10 cellular contexts compared by ENCODE assay signal in genomic region chr1:183632964-183633363, GRCh38. TPM values are rescaled to one million over a fixed set of nuclear protein-coding genes. Genes with fewer than 3 reads are reported as not detected.
A peak's percentile ranks its signal among the peaks of the same experiment; 100 is the strongest.
DNase-seq lines count a peak whose midpoint lies in the region; FAIRE-seq and TF ChIP-seq lines count a peak whose summit lies in the region.
"Had no signal": no experiment of that assay in that cellular context is flagged by ENCODE, and none has a peak within 500 bp of the region (broad histone marks: within the 10 kb centered on the region; RNA-seq: fewer than 3 reads in every experiment).

No MANE protein-coding gene starts in this region.

- CTCF ChIA-PET in A673 (lab: Charles Lee), result interaction anchor here (1.2 to 2.1 kb wide), 3 partner anchors 23 to 283 kb away, joined by 4 to 16 read pairs (median 7); no protein-coding TSS in a partner anchor

- H3K27me3 ChIP-seq in A673 (replicated peaks; ENCODE audit: insufficient read depth, low read depth, low read length, poor library complexity) (no peaks in the 10 kb centered on the region), HAP-1 (ENCODE audit: low read depth) (no peaks in the 10 kb centered on the region; the same call in 1 of the 2 replicates), adipocyte (replicated peaks; ENCODE audit: control insufficient read depth, insufficient read depth, low read length) (no peaks in the 10 kb centered on the region)

- no peaks in the 10 kb centered on the region for H3K9me3 ChIP-seq in A673 (ENCODE audit: low read depth, low read length, poor library complexity, severe bottlenecking)
- H3K9me3 ChIP-seq in HAP-1, result no peaks in the 10 kb centered on the region
- no peaks in the 10 kb centered on the region for H3K9me3 ChIP-seq in adipocyte (ENCODE audit: control insufficient read depth, low read length)
- H3K9me3 ChIP-seq in mesodermal cell (ENCODE audit: control insufficient read depth, low read length), result no peaks in the 10 kb centered on the region

- peak overlapping the region; percentile 76 for H3K4me3 ChIP-seq in A673 (ENCODE audit: low read depth, low read length, poor library complexity, severe bottlenecking)
- peak overlapping the region; percentile 71 for H3K4me3 ChIP-seq in HAP-1
- H3K4me3 ChIP-seq in adipocyte (ENCODE audit: low read length), result peak overlapping the region; percentile 92
- H3K4me3 ChIP-seq in mesodermal cell (ENCODE audit: extremely low read depth, insufficient read depth, low read length, poor library complexity, severe bottlenecking), result peak overlapping the region; percentile 79

- 33 to 57% methylated on average over 1 of the region's 1 CpG for WGBS in mesodermal cell (ENCODE audit: insufficient coverage in 2 of 2), 2 experiments

- H3K27ac ChIP-seq in A673 (ENCODE audit: low read depth, low read length, poor library complexity, severe bottlenecking) (peak overlapping the region; percentile 88), mesodermal cell (ENCODE audit: low read depth, low read length, severe bottlenecking) (no peak overlapping the region)

- in situ Hi-C loops in HAP-1 (cut with MboI; ENCODE audit: low sequenced_read_pairs), result loop anchor here (25.0 kb wide), 1 partner anchor 404 kb away; the partner anchor contains the start of gene COLGALT2

- POLR2A ChIA-PET in A673 (lab: Charles Lee; ENCODE audit: low non-redundant PET), result no interaction called here

- no peak for TF ChIP-seq CTCF in A673 (conservative IDR thresholded peaks at IDR 0.05; ENCODE audit: low read depth, low read length)

- no TSS peak for BruUV-seq in A673 (replicated peaks; lab: Mats Ljungman, UMichigan)

- FAIRE-seq in HTR-8/SVneo (lab: Jason Lieb, UNC), result no peak

- DNase-seq in A673 (ENCODE audit: low spot score) (no peak), HAP-1 (ENCODE audit: low spot score in 2 of 2) (no peak), adipocyte (ENCODE audit: low read depth) (no peak), NCI-H2227 treated with DMSO at 0.1 percent for 48 hours (lab: John Stamatoyannopoulos, UW) (no peak), HTR-8/SVneo (ENCODE audit: insufficient read length, low spot score) (no peak), OCI-M1 (lab: John Stamatoyannopoulos, UW) (no peak)
- no peak for DNase-seq in effector CD4-positive, alpha-beta T cell
- DNase-seq: NCI-H748 treated with DMSO at 0.1 percent for 48 hours had no signal

- peak overlapping the region; percentile 98 for H3K9ac ChIP-seq in adipocyte (ENCODE audit: low read length)

- H3K36me3 ChIP-seq in A673 (ENCODE audit: insufficient read depth, low read length, poor library complexity, severe bottlenecking) (peaks cover 41% of the 10 kb centered on the region), HAP-1 (replicated peaks) (peaks cover 28% of the 10 kb centered on the region), adipocyte (ENCODE audit: control insufficient read depth, insufficient read depth, low read length, severe bottlenecking) (peaks cover 24% of the 10 kb centered on the region), mesodermal cell (ENCODE audit: control insufficient read depth, insufficient read depth, low read length) (peaks cover 43% of the 10 kb centered on the region)

- intact Hi-C loops in A673 (cut with micrococcal nuclease; ENCODE audit: unreplicated experiment), result no loop called here

- H3K4me1 ChIP-seq in A673 (ENCODE audit: insufficient read depth, low read length, poor library complexity, severe bottlenecking), result peaks cover 25% of the 10 kb centered on the region
- H3K4me1 ChIP-seq in HAP-1, result peaks cover 13% of the 10 kb centered on the region
- H3K4me1 ChIP-seq in adipocyte (ENCODE audit: control insufficient read depth, insufficient read depth, low read length), result peaks cover 57% of the 10 kb centered on the region
- H3K4me1 ChIP-seq in mesodermal cell (ENCODE audit: control insufficient read depth, insufficient read depth, low read length, poor library complexity, severe bottlenecking), result peaks cover 15% of the 10 kb centered on the region

RNA-seq across cellular contexts. Expression of gene ARPC5, which starts 2.6 kb away (rescaled TPM):
- total RNA-seq in A673 (2021), result 138 and 158 TPM in 2 replicates
- polyA plus RNA-seq in mesodermal cell (2013, experiment 1 of 2), result 169 TPM
- 166 TPM for polyA plus RNA-seq in mesodermal cell (2013, experiment 2 of 2)

RNA-seq across cellular contexts. Expression of gene APOBEC4, which starts 20.2 kb away (rescaled TPM):
- not detected in 2 replicates for total RNA-seq in A673 (2021)
- polyA plus RNA-seq in mesodermal cell (2013, experiment 1 of 2), result not detected
- polyA plus RNA-seq in mesodermal cell (2013, experiment 2 of 2), result not detected
- total RNA-seq: temporal lobe had no signal

RNA-seq across cellular contexts. Expression of gene NCF2, which starts 42.7 kb away (rescaled TPM):
- not detected in 2 replicates for total RNA-seq in A673 (2021)
- polyA plus RNA-seq in mesodermal cell (2013, experiment 1 of 2), result not detected
- polyA plus RNA-seq in mesodermal cell (2013, experiment 2 of 2), result not detected
